ENCODE assay signal across 21 cellular contexts in genomic region chr6:103080497-103080896, GRCh38.
"Had no signal": no experiment of that assay in that cellular context is flagged by ENCODE, and none has a peak within 500 bp of the region (broad histone marks: within the 10 kb centered on the region; RNA-seq: fewer than 3 reads in every experiment).

No MANE protein-coding gene starts in this region.

- DNase-seq: KBM-7, NCI-H1092, NCI-H1436, NCI-H187, NCI-H2029, NCI-H2081 treated with DMSO at 0.1 percent for 48 hours, NCI-H2171, NCI-H226, NCI-H446, NCI-H510A, NCI-H524 treated with DMSO at 0.1 percent for 48 hours, NCI-H69, OCI-M1, PC-9, Peyer's patch, SHP77 treated with DMSO at 0.1 percent for 48 hours, SJCRH30 had no signal

- H2AFZ ChIP-seq: PC-9 had no signal

- H3K4me1 ChIP-seq: Peyer's patch, SJCRH30 had no signal

- H3K27ac ChIP-seq: HL-60, PC-9, Peyer's patch, SJCRH30 had no signal

- H3K4me2 ChIP-seq: PC-9 had no signal

- H3K4me3 ChIP-seq: PC-9, Peyer's patch, SJCRH30 had no signal

- H3K9me3 ChIP-seq: Peyer's patch, SJCRH30 had no signal

- FAIRE-seq: HTR-8/SVneo had no signal

- H3K27me3 ChIP-seq: Peyer's patch, SJCRH30 had no signal

- ATAC-seq: Right ventricle myocardium inferior, SK-N-SH treated with all-trans-retinoic acid at 6 μM for 48 hours had no signal

- H3K36me3 ChIP-seq: Peyer's patch, SJCRH30 had no signal
